Comparison of ENCODE assay signal across 8 cellular contexts in genomic region chr10:71963351-71963755, GRCh38. TPM values are rescaled to one million over a fixed set of nuclear protein-coding genes. Genes with fewer than 3 reads are reported as not detected.
DNase-seq lines count a peak whose midpoint lies in the region; ATAC-seq and TF ChIP-seq lines count a peak whose summit lies in the region.

No MANE protein-coding gene starts in this region.

- peak overlapping the region; percentile 97 for H3K4me2 ChIP-seq in hepatocyte

- peak overlapping the region; percentile 57 for H2AFZ ChIP-seq in hepatocyte

- 61% methylated on average over 20 of the region's 20 CpGs for WGBS in hepatocyte (ENCODE audit: low lambda C conversion rate, missing lambda C conversion rate)

- H3K9ac ChIP-seq in ES-I3 (ENCODE audit: low read depth, low read length): peak overlapping the region; percentile 67

- DNase-seq in ascending aorta (ENCODE audit: low spot score in 2 of 2) (peak in 1 of 2 donors; percentile 90), hepatocyte (ENCODE audit: low spot score) (no peak), retinal pigment epithelial cell (ENCODE audit: low read depth) (no peak), NCI-H774 (lab: John Stamatoyannopoulos, UW) (no peak), HuH-7.5 (ENCODE audit: low spot score) (no peak)
- DNase-seq in central memory CD4-positive, alpha-beta T cell: no peak

- intact Hi-C loops in ascending aorta (cut with DNase I): loop anchor here (5.0 kb wide), 1 partner anchor 374 kb away; no protein-coding TSS in a partner anchor

- no peaks in the 10 kb centered on the region for H3K9me2 ChIP-seq in hepatocyte (replicated peaks; ENCODE audit: insufficient read depth)

- no peak for ATAC-seq in HG03442 (IDR thresholded peaks at IDR 0.05; ENCODE audit: unreplicated experiment)

- H3K36me3 ChIP-seq in ES-I3 (ENCODE audit: insufficient read depth, low read length) (no peaks in the 10 kb centered on the region), ascending aorta (no peaks in the 10 kb centered on the region), hepatocyte (replicated peaks; ENCODE audit: insufficient read depth, low read depth) (no peaks in the 10 kb centered on the region)

- H3K9me3 ChIP-seq in ES-I3 (ENCODE audit: control insufficient read depth, insufficient read depth, low read length): no peaks in the 10 kb centered on the region
- H3K9me3 ChIP-seq in ascending aorta: no peaks in the 10 kb centered on the region
- no peaks in the 10 kb centered on the region for H3K9me3 ChIP-seq in hepatocyte (ENCODE audit: low read depth)

- no peaks in the 10 kb centered on the region for H3K27me3 ChIP-seq in ascending aorta
- H3K27me3 ChIP-seq in hepatocyte: no peaks in the 10 kb centered on the region

- TF ChIP-seq CTCF in ascending aorta (IDR thresholded peaks at IDR 0.05) (no peak), hepatocyte (IDR thresholded peaks at IDR 0.05; ENCODE audit: poor library complexity) (no peak), retinal pigment epithelial cell (conservative IDR thresholded peaks at IDR 0.05; ENCODE audit: low read depth, low read length) (no peak)

- H3K4me1 ChIP-seq in ES-I3 (ENCODE audit: insufficient read depth, low read length) (peaks cover 17% of the 10 kb centered on the region), ascending aorta (peaks cover 0 to 30% of the 10 kb centered on the region in 2 donors), hepatocyte (ENCODE audit: insufficient read depth) (peaks cover 21% of the 10 kb centered on the region)

- peak overlapping the region; percentile 100 for H3K27ac ChIP-seq in ascending aorta
- peak overlapping the region; percentile 94 for H3K27ac ChIP-seq in hepatocyte

- peaks cover 7% of the 10 kb centered on the region for H4K20me1 ChIP-seq in hepatocyte (ENCODE audit: insufficient read depth, poor library complexity, severe bottlenecking)

- H3K4me3 ChIP-seq in ascending aorta (peak overlapping the region; percentile 88 to 99), hepatocyte (peak overlapping the region; percentile 94), retinal pigment epithelial cell (ENCODE audit: low read length) (peak overlapping the region; percentile 82)

- H3K79me2 ChIP-seq in hepatocyte: peaks cover 39% of the 10 kb centered on the region

RNA-seq across cellular contexts. Expression of gene CHST3, which starts 0.8 kb away (rescaled TPM):
- total RNA-seq in ascending aorta (41.4 TPM), hepatocyte (13.0 and 14.1 TPM in 2 replicates)
- 6.1 and 6.8 TPM in 2 replicates for polyA plus RNA-seq in hepatocyte
